In the genomic region with DNA sequence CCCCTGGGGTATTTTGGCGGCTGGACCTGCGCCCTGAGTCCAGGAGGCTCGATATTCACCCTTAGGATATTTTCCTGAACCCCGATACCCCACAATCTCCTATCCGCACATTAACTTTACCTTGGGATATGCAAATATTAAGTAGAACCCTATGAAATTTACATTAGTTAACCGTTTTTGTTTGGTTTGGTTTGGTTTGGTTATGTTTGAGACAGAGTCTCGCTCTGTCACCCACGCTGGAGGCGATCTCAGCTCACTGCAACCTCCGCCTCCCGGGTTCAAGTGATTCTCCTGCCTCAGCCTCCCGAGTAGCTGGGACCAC, we compare ENCODE assay signal across 1 cellular context.
TF ChIP-seq lines count a peak whose summit lies in the region.

No MANE protein-coding gene starts in this region.

TF ChIP-seq in IMR-90, 13 proteins besides CTCF, POLR2A, EP300 and RAD21 (continued from another document):
- TF ChIP-seq NFE2L2 (IDR thresholded peaks at IDR 0.05; ENCODE audit: low read depth, low read length), result no peak
- TF ChIP-seq SMC3 (IDR thresholded peaks at IDR 0.05; ENCODE audit: low read depth, low read length), result no peak
- no peak for TF ChIP-seq RFX5 (IDR thresholded peaks at IDR 0.05; ENCODE audit: low read depth, low read length)
- TF ChIP-seq RCOR1 (IDR thresholded peaks at IDR 0.05; ENCODE audit: insufficient replicate concordance, low read length), result no peak
- TF ChIP-seq, protein P1, sequence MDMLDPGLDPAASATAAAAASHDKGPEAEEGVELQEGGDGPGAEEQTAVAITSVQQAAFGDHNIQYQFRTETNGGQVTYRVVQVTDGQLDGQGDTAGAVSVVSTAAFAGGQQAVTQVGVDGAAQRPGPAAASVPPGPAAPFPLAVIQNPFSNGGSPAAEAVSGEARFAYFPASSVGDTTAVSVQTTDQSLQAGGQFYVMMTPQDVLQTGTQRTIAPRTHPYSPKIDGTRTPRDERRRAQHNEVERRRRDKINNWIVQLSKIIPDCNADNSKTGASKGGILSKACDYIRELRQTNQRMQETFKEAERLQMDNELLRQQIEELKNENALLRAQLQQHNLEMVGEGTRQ (IDR thresholded peaks at IDR 0.05; ENCODE audit: low read depth, low read length), result no peak
TF ChIP-seq in IMR-90: peak in this region for 0.
